Comparison of ENCODE assay signal across 1 cellular context in genomic region chr5:533243-534005, GRCh38.
TF ChIP-seq lines count a peak whose summit lies in the region.

No MANE protein-coding gene starts in this region.

TF ChIP-seq in SK-N-SH, 30 proteins besides CTCF, POLR2A, EP300 and RAD21 (continued from another document):
- no peak for TF ChIP-seq REST (IDR thresholded peaks at IDR 0.05; ENCODE audit: low read depth, low read length)
- TF ChIP-seq ELF1 (IDR thresholded peaks at IDR 0.05): no peak
- no peak for TF ChIP-seq NFIC (IDR thresholded peaks at IDR 0.05; ENCODE audit: borderline replicate concordance)
